Comparison of ENCODE assay signal across 8 cellular contexts in the genomic region with DNA sequence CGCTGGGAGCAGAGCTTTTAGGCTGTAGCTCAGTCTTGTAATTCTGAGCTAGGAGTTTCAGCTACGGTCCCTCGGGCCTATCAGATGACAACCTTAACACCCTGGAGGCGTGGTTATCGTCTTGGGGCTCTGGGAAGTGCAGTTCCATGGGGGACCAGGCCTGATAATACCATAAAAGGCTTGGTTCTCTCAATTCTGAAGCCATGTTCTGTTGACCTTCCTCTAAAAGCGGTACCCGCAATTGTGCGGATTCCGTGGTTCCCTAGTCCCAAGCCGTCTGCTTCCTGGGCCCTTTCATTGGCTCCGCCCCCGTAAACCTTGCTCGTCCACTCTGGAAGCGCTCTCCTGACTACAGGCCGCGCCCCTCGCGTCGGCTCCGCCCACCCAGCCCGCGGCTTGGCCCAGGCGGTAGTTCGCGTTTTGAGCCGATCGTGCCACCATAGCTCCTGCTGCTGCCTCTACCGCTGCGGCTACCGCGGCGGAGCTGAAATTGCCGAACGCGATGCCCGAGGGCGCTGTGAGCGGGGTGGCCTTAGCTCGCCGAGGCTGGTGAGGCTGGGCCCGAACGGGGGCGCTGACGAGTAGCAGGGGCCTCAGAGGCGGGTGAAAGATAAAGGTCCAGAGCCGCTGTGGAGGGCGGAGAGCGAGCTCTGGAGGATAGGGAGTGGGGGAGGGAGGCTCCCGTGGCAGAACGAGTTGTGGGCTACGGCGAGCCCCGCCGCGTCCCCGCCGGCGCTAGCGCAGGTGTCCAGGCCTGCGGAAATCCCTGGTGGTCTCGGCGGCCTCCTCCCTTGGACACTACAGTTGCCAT. TPM values are rescaled to one million over a fixed set of nuclear protein-coding genes. Genes with fewer than 3 reads are reported as not detected.
DNase-seq lines count a peak whose midpoint lies in the region; ATAC-seq and FAIRE-seq lines count a peak whose summit lies in the region.

A gene with protein sequence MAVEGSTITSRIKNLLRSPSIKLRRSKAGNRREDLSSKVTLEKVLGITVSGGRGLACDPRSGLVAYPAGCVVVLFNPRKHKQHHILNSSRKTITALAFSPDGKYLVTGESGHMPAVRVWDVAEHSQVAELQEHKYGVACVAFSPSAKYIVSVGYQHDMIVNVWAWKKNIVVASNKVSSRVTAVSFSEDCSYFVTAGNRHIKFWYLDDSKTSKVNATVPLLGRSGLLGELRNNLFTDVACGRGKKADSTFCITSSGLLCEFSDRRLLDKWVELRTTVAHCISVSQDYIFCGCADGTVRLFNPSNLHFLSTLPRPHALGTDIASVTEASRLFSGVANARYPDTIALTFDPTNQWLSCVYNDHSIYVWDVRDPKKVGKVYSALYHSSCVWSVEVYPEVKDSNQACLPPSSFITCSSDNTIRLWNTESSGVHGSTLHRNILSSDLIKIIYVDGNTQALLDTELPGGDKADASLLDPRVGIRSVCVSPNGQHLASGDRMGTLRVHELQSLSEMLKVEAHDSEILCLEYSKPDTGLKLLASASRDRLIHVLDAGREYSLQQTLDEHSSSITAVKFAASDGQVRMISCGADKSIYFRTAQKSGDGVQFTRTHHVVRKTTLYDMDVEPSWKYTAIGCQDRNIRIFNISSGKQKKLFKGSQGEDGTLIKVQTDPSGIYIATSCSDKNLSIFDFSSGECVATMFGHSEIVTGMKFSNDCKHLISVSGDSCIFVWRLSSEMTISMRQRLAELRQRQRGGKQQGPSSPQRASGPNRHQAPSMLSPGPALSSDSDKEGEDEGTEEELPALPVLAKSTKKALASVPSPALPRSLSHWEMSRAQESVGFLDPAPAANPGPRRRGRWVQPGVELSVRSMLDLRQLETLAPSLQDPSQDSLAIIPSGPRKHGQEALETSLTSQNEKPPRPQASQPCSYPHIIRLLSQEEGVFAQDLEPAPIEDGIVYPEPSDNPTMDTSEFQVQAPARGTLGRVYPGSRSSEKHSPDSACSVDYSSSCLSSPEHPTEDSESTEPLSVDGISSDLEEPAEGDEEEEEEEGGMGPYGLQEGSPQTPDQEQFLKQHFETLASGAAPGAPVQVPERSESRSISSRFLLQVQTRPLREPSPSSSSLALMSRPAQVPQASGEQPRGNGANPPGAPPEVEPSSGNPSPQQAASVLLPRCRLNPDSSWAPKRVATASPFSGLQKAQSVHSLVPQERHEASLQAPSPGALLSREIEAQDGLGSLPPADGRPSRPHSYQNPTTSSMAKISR (N-terminal part only) (plus strand): TSS at position 423 of the 811 bp plus-strand sequence. CDS start 792 bp downstream, outside the sequence.

- peak within 1 kb of the TSS; percentile 34 to 39 for H3K4ac ChIP-seq in mesenchymal stem cell (ENCODE audit: low read depth in 1 of 2, low read length in 2 of 2)

- peaks cover 28% of the 10 kb centered on the region for H3K4me1 ChIP-seq in endocrine pancreas (ENCODE audit: control insufficient read depth, insufficient read depth, low read length)
- peaks cover 7% of the 10 kb centered on the region for H3K4me1 ChIP-seq in mesenchymal stem cell (ENCODE audit: control insufficient read depth, insufficient read depth, low read depth, low read length)

- H3K9me3 ChIP-seq in endocrine pancreas (ENCODE audit: control insufficient read depth, low read length): no peaks in the 10 kb centered on the region
- H3K9me3 ChIP-seq in mesenchymal stem cell (ENCODE audit: control insufficient read depth, low read length): no peaks in the 10 kb centered on the region

- H2AK5ac ChIP-seq in mesenchymal stem cell (ENCODE audit: low read length, severe bottlenecking): peak within 1 kb of the TSS; percentile 33

- peak within 1 kb of the TSS; percentile 46 for H2BK15ac ChIP-seq in mesenchymal stem cell (ENCODE audit: low read depth, poor library complexity, severe bottlenecking)

- H3K4me3 ChIP-seq in endocrine pancreas (ENCODE audit: control insufficient read depth, insufficient read depth, low read length) (peak within 1 kb of the TSS; percentile 91), mesenchymal stem cell (ENCODE audit: insufficient read depth in 1 of 2, low read depth in 1 of 2, low read length in 2 of 2) (peak within 1 kb of the TSS; percentile 79 to 95)

- H4K8ac ChIP-seq in mesenchymal stem cell (ENCODE audit: low read length): peak within 1 kb of the TSS; percentile 72

- peak within 1 kb of the TSS; percentile 63 to 96 for H3K18ac ChIP-seq in mesenchymal stem cell (ENCODE audit: low read depth in 1 of 2, low read length in 2 of 2)

- ATAC-seq in GM21367 (IDR thresholded peaks at IDR 0.05; ENCODE audit: unreplicated experiment): peak; percentile 64

- peak within 1 kb of the TSS; percentile 98 for H4K91ac ChIP-seq in mesenchymal stem cell (ENCODE audit: low read length)

- in situ Hi-C loops in Caki2 (cut with HindIII; ENCODE audit: low pct_unique_long_range_greater_than_20kb, low sequenced_read_pairs): no loop called here

- H2BK120ac ChIP-seq in mesenchymal stem cell (ENCODE audit: low read depth, low read length): peak within 1 kb of the TSS; percentile 54

- peaks cover 8% of the 10 kb centered on the region for H3K79me1 ChIP-seq in mesenchymal stem cell (replicated peaks; ENCODE audit: low read length, poor library complexity, severe bottlenecking)

- H2BK12ac ChIP-seq in mesenchymal stem cell (ENCODE audit: low read length in 2 of 2): peak within 1 kb of the TSS; percentile 40 to 63

- H3K4me2 ChIP-seq in mesenchymal stem cell (ENCODE audit: low read length, poor library complexity, severe bottlenecking): peak within 1 kb of the TSS; percentile 79

- H3K23ac ChIP-seq in mesenchymal stem cell (ENCODE audit: low read length in 2 of 2): peak within 1 kb of the TSS in 1 of 2 experiments; percentile 36

- H2AFZ ChIP-seq in mesenchymal stem cell (ENCODE audit: low read depth, low read length): peak within 1 kb of the TSS; percentile 30

- H3K14ac ChIP-seq in mesenchymal stem cell (ENCODE audit: low read length in 2 of 2): peak within 1 kb of the TSS in 1 of 2 experiments; percentile 82

- FAIRE-seq in HTR-8/SVneo (lab: Jason Lieb, UNC): peak; percentile 94

- H3K9ac ChIP-seq in endocrine pancreas (ENCODE audit: control insufficient read depth, insufficient read depth, low read length) (peak within 1 kb of the TSS; percentile 96), mesenchymal stem cell (ENCODE audit: low read length) (peak within 1 kb of the TSS; percentile 95)

- no peak within 1 kb of the TSS for H2BK5ac ChIP-seq in mesenchymal stem cell (ENCODE audit: low read depth, low read length, poor library complexity, severe bottlenecking)

- H3K27ac ChIP-seq in mesenchymal stem cell (ENCODE audit: low read length, poor library complexity, severe bottlenecking): peak within 1 kb of the TSS; percentile 83

- DNase-seq in Caki2 (ENCODE audit: low read depth): peak; percentile 98
- DNase-seq in HTR-8/SVneo (ENCODE audit: insufficient read length, low spot score): peak; percentile 93
- DNase-seq in NOMO-1 treated with DMSO at 0.1 percent for 48 hours (lab: John Stamatoyannopoulos, UW; ENCODE audit: unreplicated experiment): peak; percentile 99
- peak; percentile 91 to 92 for DNase-seq in activated CD8-positive, alpha-beta memory T cell treated with anti-CD3 and anti-CD28 coated beads for 4 hours (ENCODE audit: low read depth in 2 of 2)
- DNase-seq in mesenchymal stem cell: peak; percentile 99
- DNase-seq in stimulated activated CD8-positive, alpha-beta memory T cell treated with anti-CD3 and anti-CD28 coated beads, Interleukin-12 subunit alpha, Interleukin-12 subunit beta, amount 100 ng/mL, for 4 hours (ENCODE audit: low read depth): peak; percentile 95

- no peaks in the 10 kb centered on the region for H3K27me3 ChIP-seq in endocrine pancreas (ENCODE audit: control insufficient read depth, insufficient read depth, low read length)
- no peaks in the 10 kb centered on the region for H3K27me3 ChIP-seq in mesenchymal stem cell (ENCODE audit: control insufficient read depth in 1 of 2, insufficient read depth in 1 of 2, low read length in 2 of 2)

- H3K36me3 ChIP-seq in endocrine pancreas (ENCODE audit: control insufficient read depth, insufficient read depth, low read length) (no peaks in the 10 kb centered on the region), mesenchymal stem cell (ENCODE audit: control insufficient read depth in 1 of 2, insufficient read depth in 2 of 2, low read depth in 1 of 2, low read length in 2 of 2) (peaks cover 0 to 11% of the 10 kb centered on the region in 2 experiments)

- under 1% methylated on average over 60 of the region's 62 CpGs for WGBS in mesenchymal stem cell

RNA-seq across cellular contexts. Expression of the gene that starts here (rescaled TPM):
- total RNA-seq in Caki2 (2014; rRNA removed; shearing (Covaris generic); ENCODE audit: low replicate concordance): 1.7 and 6.4 TPM in 2 replicates
- polyA plus RNA-seq in mesenchymal stem cell (2013, experiment 1 of 2): 9.1 TPM
- polyA plus RNA-seq in mesenchymal stem cell (2013, experiment 2 of 2): 8.2 TPM

Comparison
In these comparisons a context has a peak if more than half of its experiments do, and no peak if none do; other contexts are left out.
1. Peak in every context shown above with its lines: DNase-seq, ATAC-seq, H3K4me3 ChIP-seq and H3K27ac ChIP-seq.